Comparison of ENCODE assay signal across 29 cellular contexts in the genomic region with DNA sequence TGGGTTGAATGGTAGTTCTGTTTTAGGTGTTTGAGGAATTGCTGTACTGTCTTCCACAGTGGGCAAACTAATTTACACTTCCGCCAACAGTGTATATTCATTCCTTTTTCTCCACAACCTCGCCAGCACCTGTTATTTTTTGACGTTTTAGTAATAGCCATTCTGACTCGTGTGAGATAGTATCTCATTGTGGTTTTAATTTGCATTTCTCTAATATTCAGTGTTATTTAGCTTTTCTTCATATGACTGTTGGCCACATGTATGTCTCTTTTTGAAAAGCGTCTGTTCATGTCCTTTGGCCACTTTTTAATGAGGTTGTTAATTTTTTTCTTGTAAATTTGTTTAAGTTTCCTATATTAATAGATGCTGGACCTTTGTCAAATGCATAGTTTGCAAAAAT.
"Had no signal": no experiment of that assay in that cellular context is flagged by ENCODE, and none has a peak within 500 bp of the region (broad histone marks: within the 10 kb centered on the region; RNA-seq: fewer than 3 reads in every experiment).

No MANE protein-coding gene starts in this region.

- DNase-seq: activated B cell treated with CpG ODN at 0.5 μM for 24 hours; activated CD4-positive, alpha-beta memory T cell treated with anti-CD3 and anti-CD28 coated beads for 36 hours; activated CD4-positive, alpha-beta T cell treated with anti-CD3 and anti-CD28 coated beads for 4 hours; activated CD4-positive, alpha-beta T cell treated with anti-CD3 and anti-CD28 coated beads, Interleukin-2, amount 10 ng/mL, durations not matched to agents 24 days and 14 days; activated CD4-positive, alpha-beta T cell treated with anti-CD3 and anti-CD28 coated beads, Interleukin-2, amount 50 U/mL, for 1 hour; activated CD4-positive, alpha-beta T cell treated with anti-CD3 and anti-CD28 coated beads, Interleukin-2, amount 50 U/mL, for 4 hours; activated CD4-positive, CD25-positive, alpha-beta regulatory T cell treated with anti-CD3 and anti-CD28 coated beads, Interleukin-2, amount 50 U/mL, for 72 hours; activated CD8-positive, alpha-beta memory T cell treated with anti-CD3 and anti-CD28 coated beads, Interleukin-2, amount 50 U/mL, for 4 hours; activated CD8-positive, alpha-beta T cell treated with anti-CD3 and anti-CD28 coated beads for 36 hours; activated effector memory CD4-positive, alpha-beta T cell treated with anti-CD3 and anti-CD28 coated beads, Interleukin-2, amount 50 U/mL, for 16 hours; activated gamma-delta T cell treated with Interleukin-2 at 50 U/mL for 16 hours; activated naive CD4-positive, alpha-beta T cell; activated naive CD4-positive, alpha-beta T cell treated with anti-CD3 and anti-CD28 coated beads for 36 hours; activated naive CD4-positive, alpha-beta T cell treated with anti-CD3 and anti-CD28 coated beads, Interleukin-2, amount 50 U/mL, for 16 hours; activated naive CD8-positive, alpha-beta T cell treated with anti-CD3 and anti-CD28 coated beads for 36 hours; activated T-cell treated with anti-CD3 and anti-CD28 coated beads for 4 hours; activated T-cell treated with anti-CD3 and anti-CD28 coated beads, Interleukin-2, amount 50 U/mL, for 1 hour; activated T-cell treated with anti-CD3 and anti-CD28 coated beads, Interleukin-2, amount 50 U/mL, for 4 hours; activated T-cell treated with anti-CD3 and anti-CD28 coated beads, Interleukin-2, amount 50 U/mL, for 72 hours; adrenal gland; amniotic stem cell; aorta; body of pancreas; brain microvascular endothelial cell; central memory CD4-positive, alpha-beta T cell; T-helper 2 cell; T-helper 9 cell had no signal

- ATAC-seq: activated CD8-positive, alpha-beta T cell treated with anti-CD3 and anti-CD28 coated beads for 36 hours; activated naive CD4-positive, alpha-beta T cell treated with anti-CD3 and anti-CD28 coated beads, Interleukin-2, amount 50 U/mL, for 72 hours; activated T-cell treated with anti-CD3 and anti-CD28 coated beads, Interleukin-2, amount 50 U/mL, for 4 hours; activated T-cell treated with anti-CD3 and anti-CD28 coated beads, Interleukin-2, amount 50 U/mL, for 72 hours; activated T-helper 17 cell treated with anti-CD3 and anti-CD28 coated beads, Interleukin-2, amount 50 U/mL, for 72 hours; body of pancreas had no signal
